In genomic region chr6:68572525-68572924, GRCh38 we compare ENCODE assay signal across 7 cellular contexts.
DNase-seq lines count a peak whose midpoint lies in the region; ATAC-seq and TF ChIP-seq lines count a peak whose summit lies in the region.

No MANE protein-coding gene starts in this region.

- H2AFZ ChIP-seq in OCI-LY1 (ENCODE audit: low read length): no peak overlapping the region

- H3K27ac ChIP-seq in OCI-LY1 (ENCODE audit: low read depth, low read length, poor library complexity, severe bottlenecking): no peak overlapping the region
- no peak overlapping the region for H3K27ac ChIP-seq in transverse colon

- H3K4me1 ChIP-seq in OCI-LY1 (ENCODE audit: insufficient read depth, low read length, severe bottlenecking): no peaks in the 10 kb centered on the region
- no peaks in the 10 kb centered on the region for H3K4me1 ChIP-seq in transverse colon

- H3K4me3 Mint-ChIP-seq in activated T-helper 1 cell treated with anti-CD3 and anti-CD28 coated beads, Interleukin-12 subunit alpha, Interleukin-12 subunit beta, Interleukin-2, Interleukin-4 antibody, amounts not matched to agents 30 ng/mL and 10 ng/mL and 1 ng/mL, durations not matched to agents 14 hours and 24 hours and 36 hours: no peak overlapping the region

- no peaks in the 10 kb centered on the region for H3K36me3 Mint-ChIP-seq in activated T-helper 1 cell treated with anti-CD3 and anti-CD28 coated beads, Interleukin-12 subunit alpha, Interleukin-12 subunit beta, Interleukin-2, Interleukin-4 antibody, amounts not matched to agents 30 ng/mL and 10 ng/mL and 1 ng/mL, durations not matched to agents 14 hours and 24 hours and 36 hours (ENCODE audit: low read depth)

- H3F3A ChIP-seq in OCI-LY1 (ENCODE audit: insufficient read depth, low read length): no peaks in the 10 kb centered on the region

- H3K4me3 ChIP-seq in OCI-LY1 (ENCODE audit: low read depth, low read length, poor library complexity, severe bottlenecking): no peak overlapping the region
- no peak overlapping the region for H3K4me3 ChIP-seq in transverse colon

- intact Hi-C loops in activated T-helper 1 cell treated with anti-CD3 and anti-CD28 coated beads, Interleukin-12 subunit alpha, Interleukin-12 subunit beta, Interleukin-2, Interleukin-4 antibody, amounts not matched to agents 30 ng/mL and 10 ng/mL and 1 ng/mL, durations not matched to agents 14 hours and 24 hours and 36 hours (cut with micrococcal nuclease): no loop called here
- intact Hi-C loops in transverse colon (cut with DNase I; ENCODE audit: low total_unique reads): no loop called here

- peaks cover 5% of the 10 kb centered on the region for H3K9me3 Mint-ChIP-seq in activated T-helper 1 cell treated with anti-CD3 and anti-CD28 coated beads, Interleukin-12 subunit alpha, Interleukin-12 subunit beta, Interleukin-2, Interleukin-4 antibody, amounts not matched to agents 30 ng/mL and 10 ng/mL and 1 ng/mL, durations not matched to agents 14 hours and 24 hours and 36 hours

- in situ Hi-C loops in transverse colon (cut with MboI; ENCODE audit: low pct_ligation_motif_present in 1 of 4, low pct_unique_long_range_greater_than_20kb in 1 of 4, low sequenced_read_pairs in 3 of 4): no loop called here

- no peaks in the 10 kb centered on the region for H3K9me2 ChIP-seq in OCI-LY1 (ENCODE audit: low read depth, low read length)

- no peaks in the 10 kb centered on the region for H3K9me3 ChIP-seq in OCI-LY1 (ENCODE audit: low read length)
- H3K9me3 ChIP-seq in transverse colon: peaks cover 0 to 6% of the 10 kb centered on the region in 2 donors

- TF ChIP-seq CTCF in GM12872 (IDR thresholded peaks at IDR 0.05; ENCODE audit: insufficient read depth, low read depth, low read length) (peak; percentile 80), OCI-LY1 (IDR thresholded peaks at IDR 0.05; ENCODE audit: low read length) (peak; percentile 70), transverse colon (IDR thresholded peaks at IDR 0.05) (no peak)

- H3K4me1 Mint-ChIP-seq in activated T-helper 1 cell treated with anti-CD3 and anti-CD28 coated beads, Interleukin-12 subunit alpha, Interleukin-12 subunit beta, Interleukin-2, Interleukin-4 antibody, amounts not matched to agents 30 ng/mL and 10 ng/mL and 1 ng/mL, durations not matched to agents 14 hours and 24 hours and 36 hours (ENCODE audit: low read depth): no peaks in the 10 kb centered on the region

- H3K79me2 ChIP-seq in OCI-LY1 (ENCODE audit: insufficient read depth, low read length): no peaks in the 10 kb centered on the region

- H3K36me3 ChIP-seq in OCI-LY1 (ENCODE audit: insufficient read depth, low read length) (no peaks in the 10 kb centered on the region), transverse colon (no peaks in the 10 kb centered on the region)

- ATAC-seq in GM21390 (IDR thresholded peaks at IDR 0.05; ENCODE audit: unreplicated experiment) (peak; percentile 99), HG03558 (IDR thresholded peaks at IDR 0.05; ENCODE audit: extremely low read depth, unreplicated experiment) (peak; percentile 84)

- H3K27ac Mint-ChIP-seq in activated T-helper 1 cell treated with anti-CD3 and anti-CD28 coated beads, Interleukin-12 subunit alpha, Interleukin-12 subunit beta, Interleukin-2, Interleukin-4 antibody, amounts not matched to agents 30 ng/mL and 10 ng/mL and 1 ng/mL, durations not matched to agents 14 hours and 24 hours and 36 hours: no peak overlapping the region

- no peak overlapping the region for H3K4me2 ChIP-seq in OCI-LY1 (ENCODE audit: low read length)

- H3K27me3 ChIP-seq in OCI-LY1 (ENCODE audit: insufficient read depth, low read length) (no peaks in the 10 kb centered on the region), transverse colon (no peaks in the 10 kb centered on the region)

- WGBS in transverse colon (ENCODE audit: low coverage in 1 of 2), 2 donors: 79% methylated on average over 2 of the region's 2 CpGs; no CpG with 5 or more reads in 1 of the 2 donors

- TF ChIP-seq EP300 in transverse colon (IDR thresholded peaks at IDR 0.05; ENCODE audit: low read depth): no peak

- H3K9ac ChIP-seq in OCI-LY1 (ENCODE audit: low read length): no peak overlapping the region

- peaks cover 2% of the 10 kb centered on the region for H3K27me3 Mint-ChIP-seq in activated T-helper 1 cell treated with anti-CD3 and anti-CD28 coated beads, Interleukin-12 subunit alpha, Interleukin-12 subunit beta, Interleukin-2, Interleukin-4 antibody, amounts not matched to agents 30 ng/mL and 10 ng/mL and 1 ng/mL, durations not matched to agents 14 hours and 24 hours and 36 hours (ENCODE audit: insufficient read depth)

- DNase-seq in fibroblast of gingiva (ENCODE audit: low read depth) (peak; percentile 1), transverse colon (no peak)
- DNase-seq in activated T-helper 1 cell treated with anti-CD3 and anti-CD28 coated beads, Interleukin-12 subunit alpha, Interleukin-12 subunit beta, Interleukin-2, Interleukin-4 antibody, amounts not matched to agents 30 ng/mL and 10 ng/mL and 1 ng/mL, durations not matched to agents 14 hours and 24 hours and 36 hours (ENCODE audit: low spot score): no peak

- no peaks in the 10 kb centered on the region for H4K20me1 ChIP-seq in OCI-LY1 (ENCODE audit: insufficient read depth, low read length)

- no peak for TF ChIP-seq POLR2A in transverse colon (IDR thresholded peaks at IDR 0.05)

Comparison
In these comparisons a context has a peak if more than half of its experiments do, and no peak if none do; other contexts are left out.
1. CTCF ChIP-seq: peak in GM12872 (single experiment) and OCI-LY1 (single experiment); none in transverse colon (0 of 5).